Comparison of ENCODE assay signal across 8 cellular contexts in the genomic region with DNA sequence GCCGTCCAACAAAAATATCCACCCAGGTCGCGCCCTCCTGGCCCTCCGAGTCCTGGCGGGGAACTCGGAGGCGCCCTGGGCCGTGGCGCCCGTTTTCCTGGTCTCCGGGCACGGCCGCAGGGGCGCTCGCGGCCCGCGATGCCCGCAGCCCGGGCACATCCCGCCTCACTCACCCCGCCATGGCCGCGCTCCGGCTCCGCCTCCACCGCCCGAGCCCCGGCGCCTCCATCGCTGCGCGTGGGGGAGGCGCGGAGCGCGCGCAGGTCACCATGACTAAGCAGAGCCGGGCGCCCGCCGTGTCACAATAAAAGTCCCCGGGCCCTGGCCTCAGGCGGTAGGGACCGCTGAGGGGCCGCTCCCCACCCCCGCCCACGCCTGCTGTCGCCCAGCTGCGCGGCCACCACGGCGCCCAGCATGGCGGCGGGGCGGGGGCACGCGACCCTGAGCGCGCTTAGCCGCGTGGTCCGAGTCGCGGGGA. TPM values are rescaled to one million over a fixed set of nuclear protein-coding genes. Genes with fewer than 3 reads are reported as not detected.
A peak's percentile ranks its signal among the peaks of the same experiment; 100 is the strongest.
DNase-seq lines count a peak whose midpoint lies in the region; ATAC-seq and TF ChIP-seq lines count a peak whose summit lies in the region.

No MANE protein-coding gene starts in this region.

- H3K27me3 Mint-ChIP-seq in activated CD4-positive, alpha-beta T cell treated with anti-CD3 and anti-CD28 coated beads, Interleukin-2, amount 10 ng/mL, durations not matched to agents 7 days and 5 days, result no peaks in the 10 kb centered on the region

- DNase-seq in C1 segment of cervical spinal cord (lab: John Stamatoyannopoulos, UW) (peak; percentile 14 to 94 (median 84)), NCI-H524 treated with DMSO at 0.1 percent for 48 hours (lab: John Stamatoyannopoulos, UW) (peak; percentile 67), coronary artery (ENCODE audit: low spot score) (peak; percentile 95), left lung (peak; percentile 93 to 97)
- peak; percentile 92 for DNase-seq in activated CD4-positive, alpha-beta T cell treated with anti-CD3 and anti-CD28 coated beads, Interleukin-2, amount 10 ng/mL, durations not matched to agents 7 days and 5 days
- peak; percentile 89 to 93 for DNase-seq in stimulated activated CD4-positive, alpha-beta T cell treated with anti-CD3 and anti-CD28 coated beads, Interleukin-2, amount 100 ng/mL, for 24 hours

- POLR2A ChIA-PET in activated CD4-positive, alpha-beta T cell treated with anti-CD3 and anti-CD28 coated beads, Interleukin-2, amount 10 ng/mL, durations not matched to agents 7 days and 5 days (lab: Charles Lee), result no interaction called here

- H3K4me1 Mint-ChIP-seq in activated CD4-positive, alpha-beta T cell treated with anti-CD3 and anti-CD28 coated beads, Interleukin-2, amount 10 ng/mL, durations not matched to agents 7 days and 5 days, result peaks cover 45% of the 10 kb centered on the region

- H3K9me3 ChIP-seq in left lung, result no peaks in the 10 kb centered on the region

- H3K36me3 ChIP-seq in left lung, result peaks cover 0 to 25% of the 10 kb centered on the region in 2 donors

- CTCF ChIA-PET in activated CD4-positive, alpha-beta T cell treated with anti-CD3 and anti-CD28 coated beads, Interleukin-2, amount 10 ng/mL, durations not matched to agents 7 days and 5 days (lab: Charles Lee), result interaction anchor here (0.6 kb wide), 1 partner anchor 91 kb away, joined by 3 read pairs; no protein-coding TSS in a partner anchor

- peak overlapping the region; percentile 92 for H3K27ac Mint-ChIP-seq in activated CD4-positive, alpha-beta T cell treated with anti-CD3 and anti-CD28 coated beads, Interleukin-2, amount 10 ng/mL, durations not matched to agents 7 days and 5 days

- no peaks in the 10 kb centered on the region for H3K27me3 ChIP-seq in left lung

- intact Hi-C loops in left lung (cut with DNase I), result no loop called here

- ATAC-seq in GM19328 (IDR thresholded peaks at IDR 0.05; ENCODE audit: unreplicated experiment), result peak; percentile 88
- peak; percentile 66 for ATAC-seq in HG03469 (IDR thresholded peaks at IDR 0.05; ENCODE audit: unreplicated experiment)
- peak; percentile 93 for ATAC-seq in left lung

- H3K27ac ChIP-seq in coronary artery (peak overlapping the region; percentile 94 to 97), left lung (peak overlapping the region; percentile 96 to 98)

- H3K9me3 Mint-ChIP-seq in activated CD4-positive, alpha-beta T cell treated with anti-CD3 and anti-CD28 coated beads, Interleukin-2, amount 10 ng/mL, durations not matched to agents 7 days and 5 days, result no peaks in the 10 kb centered on the region

- H3K36me3 Mint-ChIP-seq in activated CD4-positive, alpha-beta T cell treated with anti-CD3 and anti-CD28 coated beads, Interleukin-2, amount 10 ng/mL, durations not matched to agents 7 days and 5 days (ENCODE audit: low read depth), result peaks cover 25% of the 10 kb centered on the region

- TF ChIP-seq CTCF in coronary artery (IDR thresholded peaks at IDR 0.05) (no peak), left lung (IDR thresholded peaks at IDR 0.05) (no peak)

- peak overlapping the region; percentile 95 for H3K4me3 ChIP-seq in coronary artery
- peak overlapping the region; percentile 83 to 97 for H3K4me3 ChIP-seq in left lung

- H3K4me3 Mint-ChIP-seq in activated CD4-positive, alpha-beta T cell treated with anti-CD3 and anti-CD28 coated beads, Interleukin-2, amount 10 ng/mL, durations not matched to agents 7 days and 5 days, result peak overlapping the region; percentile 92

- H3K4me1 ChIP-seq in left lung, result peaks cover 12 to 61% of the 10 kb centered on the region in 2 donors

RNA-seq across cellular contexts. Expression of a gene that starts 0.6 kb away (rescaled TPM):
- 10 to 100 TPM; 68.3 to 93.8 TPM for total RNA-seq in activated CD4-positive, alpha-beta T cell treated with anti-CD3 and anti-CD28 coated beads, Interleukin-2, amount 10 ng/mL, durations not matched to agents 7 days and 5 days
- 10 to 100 TPM; 56.0 to 82.2 TPM for total RNA-seq in left lung

RNA-seq across cellular contexts. Expression of a gene that starts 14.7 kb away (rescaled TPM):
- total RNA-seq in activated CD4-positive, alpha-beta T cell treated with anti-CD3 and anti-CD28 coated beads, Interleukin-2, amount 10 ng/mL, durations not matched to agents 7 days and 5 days, result not detected
- 1 to 10 TPM in 1 of 2 donors, under 1 TPM in 1; 0.92 to 1.8 TPM for total RNA-seq in left lung

RNA-seq across cellular contexts. Expression of a gene that starts 41.1 kb away (rescaled TPM):
- 10 to 100 TPM; 40.0 to 41.4 TPM for total RNA-seq in activated CD4-positive, alpha-beta T cell treated with anti-CD3 and anti-CD28 coated beads, Interleukin-2, amount 10 ng/mL, durations not matched to agents 7 days and 5 days
- total RNA-seq in left lung, result 10 to 100 TPM; 25.0 to 27.4 TPM

Comparison
In these comparisons a context has a peak if more than half of its experiments do, and no peak if none do; other contexts are left out.
1. Peak in every context shown above with its lines: DNase-seq, ATAC-seq, H3K4me3 ChIP-seq and H3K27ac ChIP-seq.